Comparison of ENCODE assay signal across 35 cellular contexts in the genomic region with DNA sequence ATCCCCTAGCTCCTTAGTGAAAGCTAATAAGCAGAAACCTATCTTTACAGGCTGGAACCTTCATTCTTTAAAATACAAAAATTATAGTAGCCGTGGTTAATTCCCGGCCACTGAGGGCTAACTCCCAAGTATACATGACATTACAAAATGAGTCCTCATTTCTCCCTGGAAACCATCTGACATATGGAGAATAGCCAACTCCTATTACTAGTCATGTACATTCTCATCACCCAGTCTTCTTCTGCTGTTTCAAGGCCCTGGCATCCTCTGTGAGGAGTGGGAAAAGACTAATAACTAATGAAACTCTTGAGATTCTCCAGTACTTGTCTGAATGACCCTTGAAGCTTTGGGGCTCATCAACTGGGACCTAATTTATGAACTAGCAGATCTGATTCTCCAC. TPM values are rescaled to one million over a fixed set of nuclear protein-coding genes. Genes with fewer than 3 reads are reported as not detected.
DNase-seq lines count a peak whose midpoint lies in the region; ATAC-seq and TF ChIP-seq lines count a peak whose summit lies in the region.
"Had no signal": no experiment of that assay in that cellular context is flagged by ENCODE, and none has a peak within 500 bp of the region (broad histone marks: within the 10 kb centered on the region; RNA-seq: fewer than 3 reads in every experiment).

No MANE protein-coding gene starts in this region.

- no peak overlapping the region for H3K23ac ChIP-seq in IMR-90 (ENCODE audit: low read depth, low read length)

- peaks cover 25 to 82% of the 10 kb centered on the region in 2 experiments for H3K79me1 ChIP-seq in IMR-90 (ENCODE audit: low read depth in 1 of 2, low read length in 2 of 2)

- no peak overlapping the region for H4K5ac ChIP-seq in IMR-90 (ENCODE audit: low read depth, low read length)

- no peak overlapping the region for H2BK15ac ChIP-seq in IMR-90 (ENCODE audit: low read depth, low read length)

- no TSS peak for BruUV-seq in IMR-90 (replicated peaks; lab: Mats Ljungman, UMichigan)

- no peaks in the 10 kb centered on the region for H3K9me3 ChIP-seq in IMR-90 (ENCODE audit: control insufficient read depth, insufficient read depth, low read length)
- H3K9me3 ChIP-seq: BE2C, esophagus muscularis mucosa, neutrophil, uterus had no signal

- TF ChIP-seq CTCF in IMR-90 (conservative IDR thresholded peaks at IDR 0.05; ENCODE audit: low read depth, low read length) = no peak

- TF ChIP-seq RAD21 in IMR-90 (IDR thresholded peaks at IDR 0.05; ENCODE audit: low read length) = no peak

- H2AK9ac ChIP-seq in IMR-90 (replicated peaks; ENCODE audit: low read depth, low read length, poor library complexity) = no peak overlapping the region

- peaks cover 2% of the 10 kb centered on the region; the same call in 1 of the 2 replicates for H3K36me3 ChIP-seq in IMR-90 (ENCODE audit: control insufficient read depth, insufficient read depth, low read length)
- H3K36me3 ChIP-seq: esophagus muscularis mucosa, uterus had no signal

- no peak overlapping the region for H4K91ac ChIP-seq in IMR-90 (ENCODE audit: insufficient read depth, low read depth, low read length)

- H3K9ac ChIP-seq in IMR-90 (ENCODE audit: low read depth, low read length) = no peak overlapping the region

- H2BK120ac ChIP-seq in IMR-90 (ENCODE audit: low read depth, low read length) = no peak overlapping the region

- POLR2A ChIA-PET in IMR-90 (lab: Charles Lee; ENCODE audit: unreplicated experiment) = no interaction called here

- peak overlapping the region; percentile 63 for H3K27ac Mint-ChIP-seq in activated T-cell treated with anti-CD3 and anti-CD28 coated beads, Interleukin-2, amount 50 U/mL, for 72 hours
- H3K27ac Mint-ChIP-seq in effector memory CD8-positive, alpha-beta T cell = peak overlapping the region; percentile 34 to 36
- H3K27ac Mint-ChIP-seq: activated CD4-positive, alpha-beta T cell treated with anti-CD3 and anti-CD28 coated beads, Interleukin-2, amount 10 ng/mL, durations not matched to agents 24 days and 14 days; activated CD8-positive, alpha-beta memory T cell treated with anti-CD3 and anti-CD28 coated beads, Interleukin-2, amount 10 ng/mL, durations not matched to agents 7 days and 5 days; stimulated activated memory B cell treated with anti-CD40 and anti-IgM and Interleukin-4, amounts not matched to agents 10 μg/mL and 1 μg/mL and 100 μg/mL, for 72 hours had no signal

- no peaks in the 10 kb centered on the region for H3K27me3 ChIP-seq in IMR-90 (ENCODE audit: control insufficient read depth, insufficient read depth, low read length)
- H3K27me3 ChIP-seq: BE2C, esophagus muscularis mucosa, neutrophil, uterus had no signal

- H2AFZ ChIP-seq in IMR-90 (replicated peaks; ENCODE audit: low read length, poor library complexity) = no peak overlapping the region
- H2AFZ ChIP-seq: PC-9 had no signal

- no CpG with 5 or more reads among the region's 2 CpGs for WGBS in IMR-90 (ENCODE audit: extremely low coverage in 2 of 2, insufficient read length in 1 of 2), 2 experiments

- intact Hi-C loops in IMR-90 (cut with micrococcal nuclease) = no loop called here

- peaks cover 90% of the 10 kb centered on the region for H4K20me1 ChIP-seq in IMR-90 (ENCODE audit: insufficient read depth, low read length)

- no peak overlapping the region for H3K4me3 ChIP-seq in IMR-90 (ENCODE audit: insufficient read depth, low read depth, low read length)
- H3K4me3 ChIP-seq: esophagus muscularis mucosa, GM12878, PC-9, uterus had no signal

- no peak overlapping the region for H4K8ac ChIP-seq in IMR-90 (ENCODE audit: low read depth in 2 of 2, low read length in 2 of 2)

- no peak overlapping the region for H3K56ac ChIP-seq in IMR-90 (ENCODE audit: extremely low read depth, insufficient read depth, low read length)

- H3K4me2 ChIP-seq in IMR-90 (ENCODE audit: low read depth, low read length) = no peak overlapping the region
- H3K4me2 ChIP-seq: PC-9 had no signal

- in situ Hi-C loops in IMR-90 (cut with MboI; ENCODE audit: low sequenced_read_pairs) = no loop called here

- peaks cover 5% of the 10 kb centered on the region for H3K4me1 ChIP-seq in IMR-90 (ENCODE audit: control insufficient read depth, insufficient read depth, low read length)
- H3K4me1 ChIP-seq: BE2C, uterus had no signal

- H3K4me1 Mint-ChIP-seq in activated T-cell treated with anti-CD3 and anti-CD28 coated beads, Interleukin-2, amount 50 U/mL, for 72 hours (ENCODE audit: low read depth) = peaks cover 50% of the 10 kb centered on the region
- peaks cover 63% of the 10 kb centered on the region for H3K4me1 Mint-ChIP-seq in activated T-cell treated with anti-CD3 and anti-CD28 coated beads, Interleukin-2, amount 50 U/mL, for 4 hours (ENCODE audit: low read depth)
- peaks cover 36 to 71% of the 10 kb centered on the region in 2 donors for H3K4me1 Mint-ChIP-seq in effector memory CD8-positive, alpha-beta T cell (ENCODE audit: low read depth in 2 of 2)

- TF ChIP-seq POLR2A in IMR-90 (IDR thresholded peaks at IDR 0.05; ENCODE audit: low read depth, low read length) = no peak

- H3K18ac ChIP-seq in IMR-90 (ENCODE audit: low read depth, low read length) = no peak overlapping the region

- no peaks in the 10 kb centered on the region for H3K9me3 Mint-ChIP-seq in activated T-cell treated with anti-CD3 and anti-CD28 coated beads, Interleukin-2, amount 50 U/mL, for 72 hours
- no peaks in the 10 kb centered on the region for H3K9me3 Mint-ChIP-seq in activated T-cell treated with anti-CD3 and anti-CD28 coated beads, Interleukin-2, amount 50 U/mL, for 4 hours
- H3K9me3 Mint-ChIP-seq in effector memory CD8-positive, alpha-beta T cell = no peaks in the 10 kb centered on the region
- H3K9me3 Mint-ChIP-seq: activated CD4-positive, alpha-beta T cell treated with anti-CD3 and anti-CD28 coated beads, Interleukin-2, amount 10 ng/mL, durations not matched to agents 24 days and 14 days; naive B cell; stimulated activated memory B cell treated with anti-CD40 and anti-IgM and Interleukin-4, amounts not matched to agents 10 μg/mL and 1 μg/mL and 100 μg/mL, for 72 hours had no signal

- no peak overlapping the region for H2BK5ac ChIP-seq in IMR-90 (ENCODE audit: low read depth, low read length, poor library complexity, severe bottlenecking)

- H3K4ac ChIP-seq in IMR-90 (ENCODE audit: low read depth, low read length) = no peak overlapping the region

- H3K9me1 ChIP-seq in IMR-90 (ENCODE audit: insufficient read depth, low read length) = peaks cover 12% of the 10 kb centered on the region

- H3K27ac ChIP-seq in IMR-90 (ENCODE audit: insufficient read depth, low read length) = no peak overlapping the region
- H3K27ac ChIP-seq: esophagus muscularis mucosa, neutrophil, PC-9, uterus, WERI-Rb-1 had no signal

- H3K4me3 Mint-ChIP-seq in activated T-cell treated with anti-CD3 and anti-CD28 coated beads, Interleukin-2, amount 50 U/mL, for 72 hours = no peak overlapping the region
- H3K4me3 Mint-ChIP-seq in activated T-cell treated with anti-CD3 and anti-CD28 coated beads, Interleukin-2, amount 50 U/mL, for 4 hours = no peak overlapping the region
- no peak overlapping the region for H3K4me3 Mint-ChIP-seq in effector memory CD8-positive, alpha-beta T cell
- H3K4me3 Mint-ChIP-seq: activated CD4-positive, alpha-beta T cell treated with anti-CD3 and anti-CD28 coated beads, Interleukin-2, amount 10 ng/mL, durations not matched to agents 24 days and 14 days; activated CD8-positive, alpha-beta memory T cell treated with anti-CD3 and anti-CD28 coated beads, Interleukin-2, amount 10 ng/mL, durations not matched to agents 7 days and 5 days; stimulated activated memory B cell treated with anti-CD40 and anti-IgM and Interleukin-4, amounts not matched to agents 10 μg/mL and 1 μg/mL and 100 μg/mL, for 72 hours had no signal

- no peak for DNase-seq in activated T-cell treated with anti-CD3 and anti-CD28 coated beads, Interleukin-2, amount 50 U/mL, for 72 hours
- DNase-seq in activated T-cell treated with anti-CD3 and anti-CD28 coated beads, Interleukin-2, amount 50 U/mL, for 4 hours = no peak
- DNase-seq in IMR-90 (peak; percentile 44), stromal cell of bone marrow (ENCODE audit: low read depth) (peak; percentile 17), NCI-H2196 (lab: John Stamatoyannopoulos, UW; ENCODE audit: unreplicated experiment) (no peak)
- no peak for DNase-seq in effector memory CD8-positive, alpha-beta T cell
- DNase-seq: activated CD4-positive, alpha-beta T cell treated with anti-CD3 and anti-CD28 coated beads, Interleukin-2, amount 10 ng/mL, durations not matched to agents 24 days and 14 days; activated CD8-positive, alpha-beta memory T cell treated with anti-CD3 and anti-CD28 coated beads, Interleukin-2, amount 10 ng/mL, durations not matched to agents 7 days and 5 days; activated naive CD4-positive, alpha-beta T cell treated with anti-CD3 and anti-CD28 coated beads, Interleukin-2, amount 50 U/mL, for 16 hours; anterior cingulate cortex; BE2C; COR-L47; DMS79 treated with DMSO at 0.1 percent for 48 hours; GOT3; Kasumi-1; kidney; MV-4-11; naive B cell; NCI-H1436 treated with DMSO at 0.1 percent for 48 hours; NCI-H510A treated with DMSO at 0.1 percent for 48 hours; NK-92 treated with Interleukin-12 subunit alpha and Interleukin-12 subunit beta, amount 100 ng/mL, for 24 hours; PC-9; SHP77 treated with DMSO at 0.1 percent for 48 hours; stimulated activated CD4-positive, alpha-beta T cell treated with anti-CD3 and anti-CD28 coated beads, Interleukin-4, amount 100 ng/mL, for 4 hours; SW 1271; T1000; uterus; WERI-Rb-1 had no signal

- ATAC-seq in activated T-cell treated with anti-CD3 and anti-CD28 coated beads, Interleukin-2, amount 50 U/mL, for 72 hours (replicated peaks in 1 of 2) = no peak
- no peak for ATAC-seq in activated T-cell treated with anti-CD3 and anti-CD28 coated beads, Interleukin-2, amount 50 U/mL, for 4 hours
- no peak for ATAC-seq in IMR-90 (ENCODE audit: low read depth)
- ATAC-seq in effector memory CD8-positive, alpha-beta T cell (replicated peaks) = no peak
- ATAC-seq in SK-N-SH treated with all-trans-retinoic acid at 6 μM for 48 hours = no peak
- ATAC-seq in HG03520 (IDR thresholded peaks at IDR 0.05; ENCODE audit: unreplicated experiment) = no peak
- ATAC-seq: activated CD8-positive, alpha-beta memory T cell treated with anti-CD3 and anti-CD28 coated beads, Interleukin-2, amount 10 ng/mL, durations not matched to agents 7 days and 5 days; GM12878; sciatic nerve; stimulated activated memory B cell treated with anti-CD40 and anti-IgM and Interleukin-4, amounts not matched to agents 10 μg/mL and 1 μg/mL and 100 μg/mL, for 72 hours had no signal

- no peak overlapping the region for H2BK20ac ChIP-seq in IMR-90 (ENCODE audit: low read depth, low read length)

- H3K36me3 Mint-ChIP-seq in activated T-cell treated with anti-CD3 and anti-CD28 coated beads, Interleukin-2, amount 50 U/mL, for 72 hours (ENCODE audit: insufficient read depth in 2 of 2) = peaks cover 2 to 4% of the 10 kb centered on the region in 2 donors
- peaks cover 20% of the 10 kb centered on the region for H3K36me3 Mint-ChIP-seq in activated T-cell treated with anti-CD3 and anti-CD28 coated beads, Interleukin-2, amount 50 U/mL, for 4 hours (ENCODE audit: insufficient read depth)
- peaks cover 2% of the 10 kb centered on the region for H3K36me3 Mint-ChIP-seq in effector memory CD8-positive, alpha-beta T cell (ENCODE audit: insufficient read depth)
- H3K36me3 Mint-ChIP-seq: naive B cell had no signal

- H2AK5ac ChIP-seq in IMR-90 (ENCODE audit: low read depth, low read length) = no peak overlapping the region

- no peak overlapping the region for H3K14ac ChIP-seq in IMR-90 (replicated peaks; ENCODE audit: low read depth, low read length)

- H3K27me3 Mint-ChIP-seq in activated T-cell treated with anti-CD3 and anti-CD28 coated beads, Interleukin-2, amount 50 U/mL, for 72 hours (ENCODE audit: low read depth) = no peaks in the 10 kb centered on the region
- H3K27me3 Mint-ChIP-seq in activated T-cell treated with anti-CD3 and anti-CD28 coated beads, Interleukin-2, amount 50 U/mL, for 4 hours (ENCODE audit: low read depth) = no peaks in the 10 kb centered on the region
- H3K27me3 Mint-ChIP-seq in effector memory CD8-positive, alpha-beta T cell = no peaks in the 10 kb centered on the region
- H3K27me3 Mint-ChIP-seq: activated CD4-positive, alpha-beta T cell treated with anti-CD3 and anti-CD28 coated beads, Interleukin-2, amount 10 ng/mL, durations not matched to agents 24 days and 14 days; activated CD8-positive, alpha-beta memory T cell treated with anti-CD3 and anti-CD28 coated beads, Interleukin-2, amount 10 ng/mL, durations not matched to agents 7 days and 5 days; naive B cell; stimulated activated memory B cell treated with anti-CD40 and anti-IgM and Interleukin-4, amounts not matched to agents 10 μg/mL and 1 μg/mL and 100 μg/mL, for 72 hours had no signal

- CTCF ChIA-PET in IMR-90 (lab: Yijun Ruan, JAX) = no interaction called here

- dilution Hi-C loops in IMR-90 (cut with HindIII; ENCODE audit: low sequenced_read_pairs, unreplicated experiment) = no loop called here

RNA-seq across cellular contexts. Expression of a gene that starts 30.2 kb away (rescaled TPM):
- 100 to 1,000 TPM; 168 to 184 TPM for total RNA-seq in activated T-cell treated with anti-CD3 and anti-CD28 coated beads, Interleukin-2, amount 50 U/mL, for 72 hours
- total RNA-seq in activated T-cell treated with anti-CD3 and anti-CD28 coated beads, Interleukin-2, amount 50 U/mL, for 4 hours = 100 to 1,000 TPM; 183 to 191 (median 187) TPM
- total RNA-seq in IMR-90 (2012; rRNA removed) = 151 and 193 TPM in 2 replicates
- polyA plus RNA-seq in IMR-90 (2012; rRNA removed) = 83.8 and 86.3 TPM in 2 replicates
- polyA plus RNA-seq in IMR-90 (2012; cell fraction: cytosol; rRNA removed) = 27.9 and 35.0 TPM in 2 replicates
- 35.2 and 55.4 TPM in 2 replicates for polyA plus RNA-seq in IMR-90 (2012; cell fraction: nucleus; rRNA removed; ENCODE audit: low replicate concordance)

RNA-seq across cellular contexts. Expression of a gene that starts 51.1 kb away (rescaled TPM):
- total RNA-seq in activated T-cell treated with anti-CD3 and anti-CD28 coated beads, Interleukin-2, amount 50 U/mL, for 72 hours = 10 to 100 TPM; 26.7 to 28.2 TPM
- total RNA-seq in activated T-cell treated with anti-CD3 and anti-CD28 coated beads, Interleukin-2, amount 50 U/mL, for 4 hours = 10 to 100 TPM; 21.2 to 25.5 (median 23.9) TPM
- total RNA-seq in IMR-90 (2012; rRNA removed) = 36.7 and 42.8 TPM in 2 replicates
- polyA plus RNA-seq in IMR-90 (2012; rRNA removed) = 38.2 and 39.1 TPM in 2 replicates
- polyA plus RNA-seq in IMR-90 (2012; cell fraction: cytosol; rRNA removed) = 30.1 and 37.7 TPM in 2 replicates
- polyA plus RNA-seq in IMR-90 (2012; cell fraction: nucleus; rRNA removed; ENCODE audit: low replicate concordance) = 39.4 and 49.4 TPM in 2 replicates

Comparison
In these comparisons a context has a peak if more than half of its experiments do, and no peak if none do; other contexts are left out.
1. DNase-seq: peak in IMR-90 (single experiment) and stromal cell of bone marrow (single experiment); none in activated T-cell treated with anti-CD3 and anti-CD28 coated beads, Interleukin-2, amount 50 U/mL, for 72 hours (0 of 2), activated T-cell treated with anti-CD3 and anti-CD28 coated beads, Interleukin-2, amount 50 U/mL, for 4 hours (single experiment), effector memory CD8-positive, alpha-beta T cell (0 of 3) and NCI-H2196 (single experiment).